ENCODE assay signal across 8 cellular contexts in the genomic region with DNA sequence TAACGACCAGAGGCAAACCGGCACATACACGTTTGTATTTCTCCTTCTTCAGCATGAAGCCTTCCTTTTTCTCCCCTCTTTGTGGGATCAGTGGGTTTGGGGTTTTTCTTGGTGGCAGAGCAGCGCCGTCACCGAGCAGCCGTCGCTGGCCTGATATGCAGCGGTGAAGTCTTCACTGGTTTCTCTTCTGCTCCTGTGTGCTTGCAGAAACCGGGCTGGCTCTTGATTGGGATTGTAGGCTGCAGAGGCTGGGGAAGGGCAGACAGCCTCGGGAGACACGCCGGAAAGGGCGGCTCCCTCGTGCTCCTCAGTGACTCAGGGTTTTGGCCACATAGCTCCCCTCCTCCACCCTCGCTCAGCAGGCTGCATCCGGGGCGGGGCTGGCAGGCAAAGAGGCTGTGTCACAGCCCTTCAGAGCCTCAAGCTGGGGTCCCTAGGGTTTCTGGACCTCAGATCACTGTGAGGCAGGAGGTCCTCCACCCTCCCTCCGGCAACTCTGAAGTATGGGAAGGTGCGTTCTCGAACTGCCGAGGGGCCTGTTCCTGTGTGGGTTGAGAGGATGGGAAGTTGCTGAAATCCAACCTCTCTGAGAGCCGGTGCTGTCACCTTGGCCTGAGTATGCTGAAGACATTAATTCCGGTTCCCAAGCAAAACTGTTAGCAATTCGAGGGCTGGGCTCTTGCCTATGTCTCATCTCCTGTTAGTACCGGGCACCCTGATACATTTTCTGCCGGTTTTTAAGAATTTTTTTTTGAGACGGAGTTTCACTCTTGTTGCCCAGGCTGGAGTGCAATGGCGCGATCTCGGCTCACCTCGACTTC. TPM values are rescaled to one million over a fixed set of nuclear protein-coding genes. Genes with fewer than 3 reads are reported as not detected.
A peak's percentile ranks its signal among the peaks of the same experiment; 100 is the strongest.
DNase-seq lines count a peak whose midpoint lies in the region; ATAC-seq and TF ChIP-seq lines count a peak whose summit lies in the region.

No MANE protein-coding gene starts in this region.

- CTCF ChIA-PET in CD4-positive, alpha-beta memory T cell (lab: Charles Lee; ENCODE audit: partially characterized antibody) = interaction anchor here (0.7 to 6.5 kb wide), 6 partner anchors 24 to 228 kb away, joined by 3 to 70 read pairs (median 5); partner anchors contain the start of genes NQO2 and RIPK1
- CTCF ChIA-PET in PC-3 (lab: Charles Lee) = no interaction called here

- peaks cover 34 to 69% (median 54%) of the 10 kb centered on the region in 4 donors for H3K4me1 Mint-ChIP-seq in CD4-positive, alpha-beta memory T cell
- H3K4me1 Mint-ChIP-seq in activated T-cell treated with anti-CD3 and anti-CD28 coated beads, Interleukin-2, amount 50 U/mL, for 24 hours (ENCODE audit: low read depth) = peaks cover 78% of the 10 kb centered on the region
- H3K4me1 Mint-ChIP-seq in neural progenitor cell = peaks cover 35% of the 10 kb centered on the region

- H3K27me3 Mint-ChIP-seq in CD4-positive, alpha-beta memory T cell = no peaks in the 10 kb centered on the region
- H3K27me3 Mint-ChIP-seq in activated T-cell treated with anti-CD3 and anti-CD28 coated beads, Interleukin-2, amount 50 U/mL, for 24 hours = no peaks in the 10 kb centered on the region
- peaks cover 3% of the 10 kb centered on the region for H3K27me3 Mint-ChIP-seq in neural progenitor cell (ENCODE audit: insufficient read depth, low read depth)

- intact Hi-C loops in CD4-positive, alpha-beta memory T cell (cut with micrococcal nuclease) = loop anchor here (1.0 kb wide), 4 partner anchors 25 to 259 kb away; partner anchors contain the start of genes BPHL, NQO2 and WRNIP1
- intact Hi-C loops in PC-3 (cut with micrococcal nuclease) = loop anchor here (1.0 kb wide), 1 partner anchor 25 kb away; the partner anchor contains the start of gene NQO2

- peaks cover 70% of the 10 kb centered on the region for H3K4me1 ChIP-seq in CD4-positive, alpha-beta memory T cell (ENCODE audit: insufficient read depth, low read length)
- peaks cover 24% of the 10 kb centered on the region for H3K4me1 ChIP-seq in PC-3 (ENCODE audit: insufficient read depth, low read length)
- H3K4me1 ChIP-seq in neural progenitor cell = peaks cover 21% of the 10 kb centered on the region
- H3K4me1 ChIP-seq in stomach smooth muscle (ENCODE audit: control insufficient read depth, insufficient read depth, low read length) = peaks cover 13% of the 10 kb centered on the region

- H3K9ac ChIP-seq in PC-3 (ENCODE audit: low read length) (peak overlapping the region; percentile 49), neural progenitor cell (no peak overlapping the region), stomach smooth muscle (ENCODE audit: low read length in 2 of 2) (peak overlapping the region in 1 of 2 donors; percentile 53)

- POLR2A ChIA-PET in CD4-positive, alpha-beta memory T cell (lab: Charles Lee; ENCODE audit: partially characterized antibody) = interaction anchor here (0.7 to 7.3 kb wide), 15 partner anchors 9 to 997 kb away, joined by 3 to 94 read pairs (median 4); partner anchors contain the start of genes NQO2 and RIPK1
- POLR2A ChIA-PET in PC-3 (lab: Charles Lee; ENCODE audit: unreplicated experiment) = interaction anchor here (0.6 to 1.4 kb wide), 3 partner anchors 21 to 30 kb away, joined by 3 to 13 read pairs (median 4); no protein-coding TSS in a partner anchor

- H3K4me2 ChIP-seq in PC-3 (ENCODE audit: low read length) (peak overlapping the region; percentile 43), neural progenitor cell (peak overlapping the region; percentile 55)

- peak; percentile 73 to 91 (median 78) for DNase-seq in CD4-positive, alpha-beta memory T cell
- DNase-seq in PC-3 (peak; percentile 90), fibroblast of pulmonary artery (ENCODE audit: low read depth) (peak; percentile 93), neural progenitor cell (ENCODE audit: low spot score) (peak; percentile 52)
- peak; percentile 92 for DNase-seq in activated T-cell treated with anti-CD3 and anti-CD28 coated beads, Interleukin-2, amount 50 U/mL, for 24 hours

- peaks cover 19 to 24% of the 10 kb centered on the region in 2 donors for H3K36me3 Mint-ChIP-seq in CD4-positive, alpha-beta memory T cell
- peaks cover 42% of the 10 kb centered on the region for H3K36me3 Mint-ChIP-seq in activated T-cell treated with anti-CD3 and anti-CD28 coated beads, Interleukin-2, amount 50 U/mL, for 24 hours (ENCODE audit: low read depth)
- H3K36me3 Mint-ChIP-seq in neural progenitor cell = peaks cover 24% of the 10 kb centered on the region

- H4K20me1 ChIP-seq in PC-3 (ENCODE audit: low read length) = no peaks in the 10 kb centered on the region
- no peaks in the 10 kb centered on the region for H4K20me1 ChIP-seq in neural progenitor cell (ENCODE audit: low read depth)

- ATAC-seq in GM19438 (IDR thresholded peaks at IDR 0.05; ENCODE audit: low read depth, unreplicated experiment) (peak; percentile 79), HG03558 (IDR thresholded peaks at IDR 0.05; ENCODE audit: extremely low read depth, unreplicated experiment) (peak; percentile 37), PC-3 (peak; percentile 98)

- H3K79me2 ChIP-seq in PC-3 (ENCODE audit: low read length) = peaks cover 5% of the 10 kb centered on the region; the same call in 1 of the 2 replicates
- H3K79me2 ChIP-seq in neural progenitor cell (ENCODE audit: low read depth) = no peaks in the 10 kb centered on the region

- H3K36me3 ChIP-seq in CD4-positive, alpha-beta memory T cell (ENCODE audit: insufficient read depth, low read length) = no peaks in the 10 kb centered on the region
- H3K36me3 ChIP-seq in PC-3 (ENCODE audit: low read depth, low read length) = peaks cover 6% of the 10 kb centered on the region; the same call in 1 of the 2 replicates
- H3K36me3 ChIP-seq in neural progenitor cell = no peaks in the 10 kb centered on the region
- H3K36me3 ChIP-seq in stomach smooth muscle (ENCODE audit: control insufficient read depth in 2 of 2, insufficient read depth in 2 of 2, low read length in 2 of 2) = peaks cover 2 to 10% of the 10 kb centered on the region in 2 donors

- peak overlapping the region; percentile 91 to 97 (median 92) for H3K27ac Mint-ChIP-seq in CD4-positive, alpha-beta memory T cell
- H3K27ac Mint-ChIP-seq in activated T-cell treated with anti-CD3 and anti-CD28 coated beads, Interleukin-2, amount 50 U/mL, for 24 hours = peak overlapping the region; percentile 97
- no peak overlapping the region for H3K27ac Mint-ChIP-seq in neural progenitor cell

- H3K27me3 ChIP-seq in CD4-positive, alpha-beta memory T cell (ENCODE audit: insufficient read depth, low read length) = no peaks in the 10 kb centered on the region
- no peaks in the 10 kb centered on the region for H3K27me3 ChIP-seq in PC-3 (ENCODE audit: low read length)
- H3K27me3 ChIP-seq in neural progenitor cell = peaks cover 8% of the 10 kb centered on the region
- no peaks in the 10 kb centered on the region for H3K27me3 ChIP-seq in stomach smooth muscle (ENCODE audit: control insufficient read depth in 1 of 2, insufficient read depth in 2 of 2, low read length in 2 of 2)

- H2AFZ ChIP-seq in PC-3 (ENCODE audit: low read length) (peak overlapping the region; percentile 38), neural progenitor cell (replicated peaks) (peak overlapping the region; percentile 74)

- H3K4me3 Mint-ChIP-seq in CD4-positive, alpha-beta memory T cell = peak overlapping the region; percentile 87 to 97 (median 92)
- peak overlapping the region; percentile 86 for H3K4me3 Mint-ChIP-seq in activated T-cell treated with anti-CD3 and anti-CD28 coated beads, Interleukin-2, amount 50 U/mL, for 24 hours
- H3K4me3 Mint-ChIP-seq in neural progenitor cell = no peak overlapping the region

- H3K4me3 ChIP-seq in CD4-positive, alpha-beta memory T cell (ENCODE audit: low read length in 2 of 2) = peak overlapping the region; percentile 67 to 72
- no peak overlapping the region for H3K4me3 ChIP-seq in PC-3 (ENCODE audit: low read length)
- peak overlapping the region; percentile 27 for H3K4me3 ChIP-seq in fibroblast of pulmonary artery (replicated peaks; ENCODE audit: low read depth, low read length)
- H3K4me3 ChIP-seq in neural progenitor cell = no peak overlapping the region
- H3K4me3 ChIP-seq in stomach smooth muscle (ENCODE audit: low read length in 2 of 2) = peak overlapping the region; percentile 57 to 63

- H3K9me3 ChIP-seq in CD4-positive, alpha-beta memory T cell (ENCODE audit: control insufficient read depth in 1 of 2, low read length in 2 of 2) = no peaks in the 10 kb centered on the region
- no peaks in the 10 kb centered on the region for H3K9me3 ChIP-seq in PC-3 (ENCODE audit: low read length)
- no peaks in the 10 kb centered on the region for H3K9me3 ChIP-seq in neural progenitor cell (ENCODE audit: low read depth)
- no peaks in the 10 kb centered on the region for H3K9me3 ChIP-seq in stomach smooth muscle (ENCODE audit: control insufficient read depth in 2 of 2, low read length in 2 of 2)

- H3K9me3 Mint-ChIP-seq in CD4-positive, alpha-beta memory T cell = no peaks in the 10 kb centered on the region
- no peaks in the 10 kb centered on the region for H3K9me3 Mint-ChIP-seq in activated T-cell treated with anti-CD3 and anti-CD28 coated beads, Interleukin-2, amount 50 U/mL, for 24 hours
- peaks cover 12% of the 10 kb centered on the region for H3K9me3 Mint-ChIP-seq in neural progenitor cell

- BruUV-seq in PC-3 (replicated peaks; lab: Mats Ljungman, UMichigan) = TSS peak; percentile 73

- H3F3A ChIP-seq in PC-3 (ENCODE audit: low read length, unreplicated experiment) = peaks cover 3% of the 10 kb centered on the region
- peaks cover 15% of the 10 kb centered on the region for H3F3A ChIP-seq in neural progenitor cell (ENCODE audit: low read depth)

- no peaks in the 10 kb centered on the region for H3K9me2 ChIP-seq in PC-3 (replicated peaks; ENCODE audit: low read length)

- no peak for TF ChIP-seq CTCF in PC-3 (conservative IDR thresholded peaks at IDR 0.05; ENCODE audit: low read depth, low read length)
- no peak for TF ChIP-seq CTCF in fibroblast of pulmonary artery (IDR thresholded peaks at IDR 0.05; ENCODE audit: low read length, missing control alignments)
- no peak for TF ChIP-seq CTCF in neural progenitor cell (IDR thresholded peaks at IDR 0.05)

- H3K27ac ChIP-seq in CD4-positive, alpha-beta memory T cell (ENCODE audit: low read depth, low read length) = peak overlapping the region; percentile 61
- H3K27ac ChIP-seq in PC-3 (ENCODE audit: low read length) (peak overlapping the region; percentile 75), neural progenitor cell (no peak overlapping the region), stomach smooth muscle (ENCODE audit: low read length) (peak overlapping the region; percentile 41)

RNA-seq across cellular contexts. Expression of gene NQO2, which starts 24.2 kb away (rescaled TPM):
- total RNA-seq in CD4-positive, alpha-beta memory T cell = 10 to 100 TPM; 34.2 to 36.6 TPM
- polyA plus RNA-seq in CD4-positive, alpha-beta memory T cell = 10 to 100 TPM; 49.1 to 53.1 TPM
- total RNA-seq in PC-3 (2014; rRNA removed) (21.5 and 26.8 TPM in 2 replicates), neural progenitor cell (ENCODE audit: low replicate concordance) (17.2 and 19.5 TPM in 2 replicates)

RNA-seq across cellular contexts. Expression of gene RIPK1, which starts 44.4 kb away (rescaled TPM):
- 10 to 100 TPM; 38.7 to 39.0 TPM for total RNA-seq in CD4-positive, alpha-beta memory T cell
- 10 to 100 TPM; 13.1 to 31.0 TPM for polyA plus RNA-seq in CD4-positive, alpha-beta memory T cell
- 14.5 and 17.7 TPM in 2 replicates for total RNA-seq in PC-3 (2014; rRNA removed)
- total RNA-seq in neural progenitor cell (ENCODE audit: low replicate concordance) = 4.6 and 4.9 TPM in 2 replicates

RNA-seq across cellular contexts. Expression of gene SERPINB6, which starts 52.5 kb away (rescaled TPM):
- 10 to 100 TPM; 41.2 to 41.9 TPM for total RNA-seq in CD4-positive, alpha-beta memory T cell
- 10 to 100 TPM; 47.1 to 58.0 TPM for polyA plus RNA-seq in CD4-positive, alpha-beta memory T cell
- total RNA-seq in PC-3 (2014; rRNA removed) (119 and 140 TPM in 2 replicates), neural progenitor cell (ENCODE audit: low replicate concordance) (13.3 and 17.4 TPM in 2 replicates)

Comparison
In these comparisons a context has a peak if more than half of its experiments do, and no peak if none do; other contexts are left out.
1. H3K4me3 ChIP-seq: peak in CD4-positive, alpha-beta memory T cell (2 of 2), fibroblast of pulmonary artery (single experiment) and stomach smooth muscle (2 of 2); none in PC-3 (single experiment) and neural progenitor cell (single experiment).
2. ATAC-seq: peak in every context shown above with its lines; median percentile 98 in PC-3; 79 in GM19438; 37 in HG03558.
3. Peak in every context shown above with its lines, with median percentiles within 50 percentile points of each other: DNase-seq.